20 cellular contexts compared by ENCODE assay signal in the genomic region with DNA sequence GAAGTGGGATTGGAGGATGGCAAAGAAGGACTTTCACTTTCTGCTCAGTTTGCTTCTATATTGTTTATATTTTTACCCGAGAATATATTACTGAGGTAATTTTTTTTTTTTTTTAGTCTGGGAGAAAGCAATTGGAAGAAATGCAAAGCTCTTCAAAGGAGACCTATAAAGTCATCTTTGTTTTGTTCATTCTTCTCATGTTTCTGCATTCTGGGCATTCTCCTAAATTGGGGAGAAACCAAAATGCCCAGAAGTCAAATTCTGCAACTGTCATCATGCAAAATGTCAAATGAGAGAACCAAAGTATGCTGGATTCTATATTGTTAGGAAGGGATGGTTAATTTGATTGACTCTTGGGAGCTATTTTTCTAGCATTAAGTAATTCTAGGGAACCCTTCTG.
DNase-seq lines count a peak whose midpoint lies in the region; ATAC-seq and TF ChIP-seq lines count a peak whose summit lies in the region.
"Had no signal": no experiment of that assay in that cellular context is flagged by ENCODE, and none has a peak within 500 bp of the region (broad histone marks: within the 10 kb centered on the region; RNA-seq: fewer than 3 reads in every experiment).

No MANE protein-coding gene starts in this region.

- ATAC-seq in PC-3 = no peak
- no peak for ATAC-seq in effector memory CD8-positive, alpha-beta T cell (replicated peaks)
- ATAC-seq: CD8-positive, alpha-beta T cell had no signal

- H3K27me3 ChIP-seq in Karpas-422 (ENCODE audit: low read length) = no peaks in the 10 kb centered on the region
- no peaks in the 10 kb centered on the region for H3K27me3 ChIP-seq in PC-3 (ENCODE audit: low read length)
- H3K27me3 ChIP-seq in endocrine pancreas (ENCODE audit: control insufficient read depth, insufficient read depth, low read length) = no peaks in the 10 kb centered on the region
- no peaks in the 10 kb centered on the region for H3K27me3 ChIP-seq in H9 (ENCODE audit: insufficient read depth, low read length)
- H3K27me3 ChIP-seq: MG63, Peyer's patch had no signal

- no peak overlapping the region for H2BK15ac ChIP-seq in H9 (ENCODE audit: low read depth, low read length)

- H3K18ac ChIP-seq in H9 (ENCODE audit: insufficient read length, low read depth, low read length) = no peak overlapping the region

- no peak for TF ChIP-seq CTCF in PC-3 (conservative IDR thresholded peaks at IDR 0.05; ENCODE audit: low read depth, low read length)
- no peak for TF ChIP-seq CTCF in type B pancreatic cell (conservative IDR thresholded peaks at IDR 0.05)
- no peak for TF ChIP-seq CTCF in H9 (conservative IDR thresholded peaks at IDR 0.05)

- no peak overlapping the region for H3K56ac ChIP-seq in H9 (ENCODE audit: insufficient read length, low read depth, low read length)

- H3K4me1 Mint-ChIP-seq in type B pancreatic cell (ENCODE audit: unreplicated experiment) (peaks cover 45% of the 10 kb centered on the region), H9 (peaks cover 24 to 25% of the 10 kb centered on the region in 2 experiments)
- H3K4me1 Mint-ChIP-seq in effector memory CD8-positive, alpha-beta T cell (ENCODE audit: low read depth in 2 of 2) = no peaks in the 10 kb centered on the region
- H3K4me1 Mint-ChIP-seq: B cell had no signal

- no peak overlapping the region for H2BK20ac ChIP-seq in H9 (ENCODE audit: low read depth, low read length, poor library complexity, severe bottlenecking)

- no peak overlapping the region for H3K14ac ChIP-seq in H9 (ENCODE audit: insufficient read depth, low read length)

- H3T11ph ChIP-seq in H9 (ENCODE audit: low read length) = no peak overlapping the region

- no peak overlapping the region for H2BK12ac ChIP-seq in H9 (ENCODE audit: insufficient read length, low read depth, low read length)

- H3K27ac ChIP-seq in Karpas-422 (ENCODE audit: low read length) (no peak overlapping the region), PC-3 (ENCODE audit: low read length) (no peak overlapping the region), H9 (ENCODE audit: insufficient read length, low read depth, low read length) (no peak overlapping the region)
- H3K27ac ChIP-seq: Peyer's patch had no signal

- CTCF ChIA-PET in PC-3 (lab: Charles Lee) = interaction anchor here (0.9 to 2.7 kb wide), 4 partner anchors 9 to 307 kb away, joined by 3 to 11 read pairs (median 6); a partner anchor contains a TSS

- H3K23ac ChIP-seq in H9 (ENCODE audit: insufficient read length, low read depth, low read length) = no peak overlapping the region

- POLR2A ChIA-PET in PC-3 (lab: Charles Lee; ENCODE audit: unreplicated experiment) = interaction anchor here (0.8 kb wide), 1 partner anchor 163 kb away, joined by 15 read pairs; no protein-coding TSS in a partner anchor

- H3K4ac ChIP-seq in H9 (ENCODE audit: low read depth, low read length) = no peak overlapping the region

- H2BK5ac ChIP-seq in H9 (ENCODE audit: insufficient read length, low read length) = no peak overlapping the region

- H4K20me1 ChIP-seq in Karpas-422 (ENCODE audit: insufficient read depth, low read depth, low read length) = no peaks in the 10 kb centered on the region
- H4K20me1 ChIP-seq in PC-3 (ENCODE audit: low read length) = no peaks in the 10 kb centered on the region
- no peaks in the 10 kb centered on the region for H4K20me1 ChIP-seq in H9 (ENCODE audit: control insufficient read depth, insufficient read depth, insufficient read length)

- no peak overlapping the region for H4K8ac ChIP-seq in H9 (replicated peaks; ENCODE audit: insufficient read length, low read depth, low read length)

- H3K9me3 ChIP-seq in Karpas-422 (ENCODE audit: low read length) = no peaks in the 10 kb centered on the region
- H3K9me3 ChIP-seq in PC-3 (ENCODE audit: low read length) = no peaks in the 10 kb centered on the region
- H3K9me3 ChIP-seq in endocrine pancreas (ENCODE audit: control insufficient read depth, low read length) = no peaks in the 10 kb centered on the region
- no peaks in the 10 kb centered on the region for H3K9me3 ChIP-seq in H9 (ENCODE audit: control insufficient read depth, low read depth, low read length)
- H3K9me3 ChIP-seq: Caco-2, MG63, Peyer's patch, SK-N-SH had no signal

- DNase-seq in Karpas-422 (no peak), PC-3 (no peak), type B pancreatic cell (ENCODE audit: extremely low spot score, unreplicated experiment) (no peak), H9 (no peak), NCI-H1694 treated with DMSO at 0.1 percent for 48 hours (lab: John Stamatoyannopoulos, UW) (no peak)
- no peak for DNase-seq in effector memory CD8-positive, alpha-beta T cell
- DNase-seq: CD8-positive, alpha-beta T cell; EL; GDM1; GOT3; HCEC 1CT; MG63; NK-92 treated with Interleukin-12 subunit alpha and Interleukin-12 subunit beta, amount 100 ng/mL, for 24 hours; Peyer's patch; SIG-M5; SK-N-SH had no signal

- intact Hi-C loops in PC-3 (cut with micrococcal nuclease) = loop anchor here (1.0 to 5.0 kb wide), 5 partner anchors 47 to 256 kb away; no protein-coding TSS in a partner anchor

- H3K27me3 Mint-ChIP-seq in type B pancreatic cell = no peaks in the 10 kb centered on the region
- H3K27me3 Mint-ChIP-seq in effector memory CD8-positive, alpha-beta T cell = peaks cover 21 to 37% of the 10 kb centered on the region in 2 donors
- no peaks in the 10 kb centered on the region; the same call in 1 of the 2 replicates for H3K27me3 Mint-ChIP-seq in H9 (ENCODE audit: low read depth)

- H2AFZ ChIP-seq in Karpas-422 (ENCODE audit: low read length) (no peak overlapping the region), PC-3 (ENCODE audit: low read length) (no peak overlapping the region), H9 (ENCODE audit: low read length) (no peak overlapping the region)

- H3K79me1 ChIP-seq in H9 (ENCODE audit: insufficient read depth, low read depth, low read length, poor library complexity, severe bottlenecking) = no peaks in the 10 kb centered on the region

- H3K4me3 ChIP-seq in Karpas-422 (ENCODE audit: low read length) (no peak overlapping the region), PC-3 (ENCODE audit: low read length) (no peak overlapping the region), endocrine pancreas (ENCODE audit: control insufficient read depth, insufficient read depth, low read length) (peak overlapping the region; percentile 44)
- H3K4me3 ChIP-seq: MG63, Peyer's patch had no signal

- peaks cover 10% of the 10 kb centered on the region for H3F3A ChIP-seq in PC-3 (ENCODE audit: low read length, unreplicated experiment)

- H2BK120ac ChIP-seq in H9 (ENCODE audit: low read depth, low read length, poor library complexity, severe bottlenecking) = no peak overlapping the region

- H3K79me2 ChIP-seq in Karpas-422 (ENCODE audit: low read length) (no peaks in the 10 kb centered on the region), PC-3 (ENCODE audit: low read length) (no peaks in the 10 kb centered on the region), H9 (ENCODE audit: insufficient read depth, low read length) (no peaks in the 10 kb centered on the region)

- H2AK5ac ChIP-seq in H9 (ENCODE audit: insufficient read length, low read length) = no peak overlapping the region

- H4K91ac ChIP-seq in H9 (ENCODE audit: insufficient read length, low read depth, low read length) = no peak overlapping the region

- H3K36me3 Mint-ChIP-seq in type B pancreatic cell (no peaks in the 10 kb centered on the region), H9 (ENCODE audit: insufficient read depth in 1 of 3, low read depth in 3 of 3) (no peaks in the 10 kb centered on the region)
- peaks cover 2% of the 10 kb centered on the region for H3K36me3 Mint-ChIP-seq in effector memory CD8-positive, alpha-beta T cell (ENCODE audit: insufficient read depth)
- H3K36me3 Mint-ChIP-seq: CD8-positive, alpha-beta T cell had no signal

- H3K9ac ChIP-seq in Karpas-422 (ENCODE audit: low read length) = no peak overlapping the region
- H3K9ac ChIP-seq in PC-3 (ENCODE audit: low read length) = no peak overlapping the region
- H3K9ac ChIP-seq in endocrine pancreas (ENCODE audit: control insufficient read depth, insufficient read depth, low read length) = no peak overlapping the region
- no peak overlapping the region for H3K9ac ChIP-seq in H9 (ENCODE audit: extremely low read depth, insufficient read length, low read length)
- H3K9ac ChIP-seq: SK-N-SH had no signal

- peak overlapping the region; percentile 11 for H3K27ac Mint-ChIP-seq in type B pancreatic cell
- no peak overlapping the region for H3K27ac Mint-ChIP-seq in effector memory CD8-positive, alpha-beta T cell
- no peak overlapping the region for H3K27ac Mint-ChIP-seq in H9
- H3K27ac Mint-ChIP-seq: B cell; CD8-positive, alpha-beta T cell; T-helper 1 cell treated with Interleukin-12 subunit alpha and Interleukin-12 subunit beta and Interleukin-4 antibody, amounts not matched to agents 30 μg/mL and 1 μg/mL, for 36 hours had no signal

- no peaks in the 10 kb centered on the region for H3K9me2 ChIP-seq in Karpas-422 (replicated peaks; ENCODE audit: insufficient read depth, low read length)
- H3K9me2 ChIP-seq in PC-3 (replicated peaks; ENCODE audit: low read length) = no peaks in the 10 kb centered on the region
- H3K9me2 ChIP-seq: SK-N-SH had no signal

- WGBS in H9 (ENCODE audit: extremely low coverage, insufficient read length, low lambda C conversion rate) = no CpG with 5 or more reads among the region's 1 CpG

- H3K4me1 ChIP-seq in Karpas-422 (ENCODE audit: low read length) (peaks cover 6% of the 10 kb centered on the region), PC-3 (ENCODE audit: insufficient read depth, low read length) (peaks cover 45% of the 10 kb centered on the region), endocrine pancreas (ENCODE audit: control insufficient read depth, insufficient read depth, low read length) (no peaks in the 10 kb centered on the region), H9 (ENCODE audit: insufficient read depth, low read length) (peaks cover 2% of the 10 kb centered on the region; the same call in 1 of the 2 replicates)

- H3K9me3 Mint-ChIP-seq in type B pancreatic cell (no peaks in the 10 kb centered on the region), H9 (no peaks in the 10 kb centered on the region)
- no peaks in the 10 kb centered on the region for H3K9me3 Mint-ChIP-seq in effector memory CD8-positive, alpha-beta T cell
- H3K9me3 Mint-ChIP-seq: CD8-positive, alpha-beta T cell; T-helper 1 cell treated with Interleukin-12 subunit alpha and Interleukin-12 subunit beta and Interleukin-4 antibody, amounts not matched to agents 30 μg/mL and 1 μg/mL, for 36 hours had no signal

- H3K4me2 ChIP-seq in Karpas-422 (ENCODE audit: low read depth, low read length, poor library complexity, severe bottlenecking) (peak overlapping the region; percentile 15), PC-3 (ENCODE audit: low read length) (peak overlapping the region; percentile 15; the same call in 1 of the 2 replicates), H9 (ENCODE audit: insufficient read depth, insufficient read length, low read length) (no peak overlapping the region)
- H3K4me2 ChIP-seq: SK-N-SH had no signal

- H3K36me3 ChIP-seq in Karpas-422 (ENCODE audit: insufficient read depth, low read length) (no peaks in the 10 kb centered on the region), PC-3 (ENCODE audit: low read depth, low read length) (no peaks in the 10 kb centered on the region), endocrine pancreas (ENCODE audit: control insufficient read depth, insufficient read depth, low read length) (no peaks in the 10 kb centered on the region)
- H3K36me3 ChIP-seq: MG63, Peyer's patch had no signal

- H3K4me3 Mint-ChIP-seq in type B pancreatic cell (no peak overlapping the region), H9 (no peak overlapping the region)
- no peak overlapping the region for H3K4me3 Mint-ChIP-seq in effector memory CD8-positive, alpha-beta T cell
- H3K4me3 Mint-ChIP-seq: B cell; CD8-positive, alpha-beta T cell; T-helper 1 cell treated with Interleukin-12 subunit alpha and Interleukin-12 subunit beta and Interleukin-4 antibody, amounts not matched to agents 30 μg/mL and 1 μg/mL, for 36 hours had no signal

- H3K23me2 ChIP-seq in H9 (ENCODE audit: insufficient read length, low read depth, low read length, poor library complexity, severe bottlenecking) = no peaks in the 10 kb centered on the region

- BruUV-seq in PC-3 (replicated peaks; lab: Mats Ljungman, UMichigan) = no TSS peak

- no peak overlapping the region for H4K5ac ChIP-seq in H9 (ENCODE audit: insufficient read length, low read depth, low read length)
